19 cellular contexts compared by ENCODE assay signal in the genomic region with DNA sequence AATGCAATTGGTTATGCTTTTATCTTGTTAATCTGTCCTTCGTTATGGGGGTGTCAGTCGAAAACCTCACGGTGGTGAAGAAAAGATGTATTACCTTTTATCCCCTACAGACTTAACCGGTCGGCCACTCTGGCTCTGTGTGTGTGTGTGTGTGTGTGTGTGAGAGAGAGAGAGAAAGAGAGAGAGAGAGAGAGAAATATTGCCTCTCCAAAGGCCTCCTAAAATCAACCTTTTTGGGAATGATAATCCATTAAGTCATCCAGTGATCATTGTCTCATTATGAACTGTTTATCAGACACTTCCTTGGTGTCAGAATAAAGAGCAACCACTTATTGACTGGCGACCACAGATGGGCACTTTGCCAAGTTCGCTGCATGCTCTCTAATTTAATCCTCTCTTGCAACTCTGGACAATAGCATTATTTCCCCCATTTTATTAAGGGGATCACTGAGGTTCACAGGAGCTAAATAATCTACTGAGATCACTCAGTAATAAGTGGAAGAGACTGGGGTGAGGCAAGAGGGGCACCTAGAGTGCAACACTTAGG. TPM values are rescaled to one million over a fixed set of nuclear protein-coding genes. Genes with fewer than 3 reads are reported as not detected.
DNase-seq lines count a peak whose midpoint lies in the region; ATAC-seq, FAIRE-seq and TF ChIP-seq lines count a peak whose summit lies in the region.
"Had no signal": no experiment of that assay in that cellular context is flagged by ENCODE, and none has a peak within 500 bp of the region (broad histone marks: within the 10 kb centered on the region; RNA-seq: fewer than 3 reads in every experiment).

No MANE protein-coding gene starts in this region.

- H3K27ac Mint-ChIP-seq in activated naive CD8-positive, alpha-beta T cell treated with anti-CD3 and anti-CD28 coated beads, Interleukin-2, amount 50 U/mL, for 24 hours, result no peak overlapping the region
- no peak overlapping the region for H3K27ac Mint-ChIP-seq in Caco-2 (ENCODE audit: unreplicated experiment)
- H3K27ac Mint-ChIP-seq: stimulated activated effector memory CD8-positive, alpha-beta T cell treated with anti-CD3 and anti-CD28 coated beads, Interleukin-12 subunit alpha, Interleukin-12 subunit beta, amount 100 ng/mL, for 72 hours had no signal

- H3K27me3 ChIP-seq in K562 (ENCODE audit: control insufficient read depth in 2 of 2, insufficient read depth in 2 of 2, low read length in 2 of 2) (peaks cover 0 to 4% of the 10 kb centered on the region in 2 experiments; a peak in 3 of 5 replicates), Caco-2 (replicated peaks; ENCODE audit: control insufficient read depth, insufficient read depth, low read length) (no peaks in the 10 kb centered on the region)
- H3K27me3 ChIP-seq: thyroid gland had no signal

- POLR2A ChIA-PET in K562 (lab: Yijun Ruan, JAX), result no interaction called here
- POLR2A ChIA-PET in Caco-2 (lab: Charles Lee), result no interaction called here

- intact Hi-C loops in K562 (cut with micrococcal nuclease), result no loop called here
- intact Hi-C loops in Caco-2 (cut with micrococcal nuclease; ENCODE audit: unreplicated experiment), result no loop called here

- in situ Hi-C loops in K562 (cut with MboI), result no loop called here

- FAIRE-seq in K562 (lab: Jason Lieb, UNC), result no peak
- FAIRE-seq: D721Med had no signal

- no peak for TF ChIP-seq EP300 in K562 (IDR thresholded peaks at IDR 0.05; ENCODE audit: low read length)

- no TSS peak for BruUV-seq in K562 (replicated peaks; lab: Mats Ljungman, UMichigan)
- no TSS peak for BruUV-seq in Caco-2 (replicated peaks; lab: Mats Ljungman, UMichigan)

- H3K36me3 ChIP-seq in K562 (ENCODE audit: control insufficient read depth, insufficient read depth, low read length) (no peaks in the 10 kb centered on the region), Caco-2 (ENCODE audit: control insufficient read depth, insufficient read depth, low read length) (no peaks in the 10 kb centered on the region)
- H3K36me3 ChIP-seq: thyroid gland had no signal

- TF ChIP-seq CTCF in K562 (IDR thresholded peaks at IDR 0.05 in 2 of 3, conservative IDR thresholded peaks at IDR 0.05 in 1 of 3; ENCODE audit: insufficient read depth in 2 of 3, low read depth in 1 of 3, low read length in 3 of 3) (no peak), Caco-2 (IDR thresholded peaks at IDR 0.05; ENCODE audit: insufficient read depth in 1 of 2, low read depth in 1 of 2, low read length in 1 of 2, severe bottlenecking in 1 of 2, unreplicated experiment in 1 of 2) (no peak)

- no peak overlapping the region for H3K27ac ChIP-seq in K562 (ENCODE audit: extremely low read depth, low read depth, low read length)
- H3K27ac ChIP-seq: thyroid gland had no signal

- H2AFZ ChIP-seq in K562 (ENCODE audit: low read depth, low read length), result no peak overlapping the region; the same call in 1 of the 2 replicates

- DNase-seq in DMS153 treated with DMSO at 0.1 percent for 48 hours (lab: John Stamatoyannopoulos, UW; ENCODE audit: unreplicated experiment) (peak; percentile 59), NCI-H1417 treated with DMSO at 0.1 percent for 48 hours (lab: John Stamatoyannopoulos, UW) (peak; percentile 59), NCI-H69 (lab: John Stamatoyannopoulos, UW) (peak; percentile 90), K562 (ENCODE audit: extremely low read depth in 1 of 4, low spot score in 3 of 4) (peak in 1 of 4 experiments; percentile 23), occipital lobe (lab: John Stamatoyannopoulos, UW) (no peak), Caco-2 (no peak)
- no peak for DNase-seq in activated naive CD8-positive, alpha-beta T cell treated with anti-CD3 and anti-CD28 coated beads, Interleukin-2, amount 50 U/mL, for 24 hours
- DNase-seq: activated gamma-delta T cell treated with Interleukin-2 at 50 U/mL for 16 hours, aorta, H7, KBM-7, thyroid gland had no signal

- TF ChIP-seq POLR2A in K562 (conservative IDR thresholded peaks at IDR 0.05), result no peak

- CTCF ChIA-PET in K562 (lab: Yijun Ruan, JAX; ENCODE audit: low intra/inter-chr PET ratio) (no interaction called here), Caco-2 (lab: Charles Lee) (no interaction called here)

- H3K9me3 ChIP-seq in K562 (replicated peaks; ENCODE audit: control insufficient read depth, insufficient read depth, low read depth, low read length) (no peaks in the 10 kb centered on the region), Caco-2 (no peaks in the 10 kb centered on the region)
- H3K9me3 ChIP-seq: thyroid gland had no signal

- H3K4me3 ChIP-seq in K562 (no peak overlapping the region), Caco-2 (ENCODE audit: low read depth, low read length) (no peak overlapping the region)
- H3K4me3 ChIP-seq: thyroid gland had no signal

- no peaks in the 10 kb centered on the region for H3K79me2 ChIP-seq in K562 (ENCODE audit: control insufficient read depth, insufficient read depth, low read length)

- H3K36me3 Mint-ChIP-seq in activated naive CD8-positive, alpha-beta T cell treated with anti-CD3 and anti-CD28 coated beads, Interleukin-2, amount 50 U/mL, for 24 hours (ENCODE audit: low read depth), result no peaks in the 10 kb centered on the region
- H3K36me3 Mint-ChIP-seq in Caco-2 (ENCODE audit: insufficient read depth, unreplicated experiment), result peaks cover 6% of the 10 kb centered on the region
- H3K36me3 Mint-ChIP-seq: stimulated activated effector memory CD8-positive, alpha-beta T cell treated with anti-CD3 and anti-CD28 coated beads, Interleukin-12 subunit alpha, Interleukin-12 subunit beta, amount 100 ng/mL, for 72 hours had no signal

- H3K4me1 ChIP-seq in K562 (replicated peaks in 1 of 2; ENCODE audit: control insufficient read depth in 2 of 2, insufficient read depth in 2 of 2, low read length in 2 of 2), result peaks cover 0 to 4% of the 10 kb centered on the region in 2 experiments; a peak in 1 of 5 replicates
- H3K4me1 ChIP-seq in Caco-2, result peaks cover 7% of the 10 kb centered on the region; the same call in 1 of the 2 replicates
- H3K4me1 ChIP-seq: thyroid gland had no signal

- peaks cover 2% of the 10 kb centered on the region for H3K9me3 Mint-ChIP-seq in activated naive CD8-positive, alpha-beta T cell treated with anti-CD3 and anti-CD28 coated beads, Interleukin-2, amount 50 U/mL, for 24 hours
- H3K9me3 Mint-ChIP-seq in Caco-2 (ENCODE audit: unreplicated experiment), result no peaks in the 10 kb centered on the region
- H3K9me3 Mint-ChIP-seq: stimulated activated effector memory CD8-positive, alpha-beta T cell treated with anti-CD3 and anti-CD28 coated beads, Interleukin-12 subunit alpha, Interleukin-12 subunit beta, amount 100 ng/mL, for 72 hours had no signal

- H4K20me1 ChIP-seq in K562 (replicated peaks; ENCODE audit: control insufficient read depth, insufficient read depth, low read length), result no peaks in the 10 kb centered on the region

- H3K27me3 Mint-ChIP-seq in activated naive CD8-positive, alpha-beta T cell treated with anti-CD3 and anti-CD28 coated beads, Interleukin-2, amount 50 U/mL, for 24 hours, result peaks cover 13% of the 10 kb centered on the region
- no peaks in the 10 kb centered on the region for H3K27me3 Mint-ChIP-seq in Caco-2 (ENCODE audit: insufficient read depth, unreplicated experiment)

- H3K4me2 ChIP-seq in K562 (ENCODE audit: insufficient read depth, low read length), result no peak overlapping the region

- TF ChIP-seq RAD21 in K562 (CRISPR knock-in tag; conservative IDR thresholded peaks at IDR 0.05 in 1 of 2, IDR thresholded peaks at IDR 0.05 in 1 of 2), result no peak

- no peaks in the 10 kb centered on the region for H3K9me1 ChIP-seq in K562 (ENCODE audit: control insufficient read depth, insufficient read depth, low read length)

- ATAC-seq in K562 (no peak), GM21381 (IDR thresholded peaks at IDR 0.05; ENCODE audit: unreplicated experiment) (no peak)
- no peak for ATAC-seq in activated naive CD8-positive, alpha-beta T cell treated with anti-CD3 and anti-CD28 coated beads, Interleukin-2, amount 50 U/mL, for 24 hours
- ATAC-seq: activated CD4-positive, CD25-positive, alpha-beta regulatory T cell treated with anti-CD3 and anti-CD28 coated beads, Interleukin-2, amount 50 U/mL, for 24 hours; stimulated activated effector memory CD8-positive, alpha-beta T cell treated with anti-CD3 and anti-CD28 coated beads, Interleukin-12 subunit alpha, Interleukin-12 subunit beta, amount 100 ng/mL, for 72 hours had no signal

- H3K4me1 Mint-ChIP-seq in activated naive CD8-positive, alpha-beta T cell treated with anti-CD3 and anti-CD28 coated beads, Interleukin-2, amount 50 U/mL, for 24 hours, result peaks cover 6% of the 10 kb centered on the region
- H3K4me1 Mint-ChIP-seq in Caco-2 (ENCODE audit: low read depth, unreplicated experiment), result peaks cover 7% of the 10 kb centered on the region
- H3K4me1 Mint-ChIP-seq: stimulated activated effector memory CD8-positive, alpha-beta T cell treated with anti-CD3 and anti-CD28 coated beads, Interleukin-12 subunit alpha, Interleukin-12 subunit beta, amount 100 ng/mL, for 72 hours had no signal

- H3K9ac ChIP-seq in K562 (ENCODE audit: insufficient read depth in 1 of 2, low read depth in 2 of 2, low read length in 2 of 2), result no peak overlapping the region

- 4% methylated on average over 5 of the region's 7 CpGs for WGBS in K562 (ENCODE audit: insufficient coverage, low coverage, missing lambda C conversion rate)

- H3K4me3 Mint-ChIP-seq in activated naive CD8-positive, alpha-beta T cell treated with anti-CD3 and anti-CD28 coated beads, Interleukin-2, amount 50 U/mL, for 24 hours, result no peak overlapping the region
- H3K4me3 Mint-ChIP-seq in Caco-2 (ENCODE audit: unreplicated experiment), result no peak overlapping the region
- H3K4me3 Mint-ChIP-seq: stimulated activated effector memory CD8-positive, alpha-beta T cell treated with anti-CD3 and anti-CD28 coated beads, Interleukin-12 subunit alpha, Interleukin-12 subunit beta, amount 100 ng/mL, for 72 hours had no signal

TF ChIP-seq in K562, 482 proteins besides CTCF, POLR2A, EP300 and RAD21 (continues in another document):
- no peak for TF ChIP-seq TCFL5 (CRISPR knock-in tag; conservative IDR thresholded peaks at IDR 0.05)

RNA-seq across cellular contexts. Expression of a gene that starts 30.7 kb away (rescaled TPM):
- not detected in 2 replicates for total RNA-seq in K562 (2011; cell fraction: chromatin; rRNA removed; ENCODE audit: low replicate concordance)
- total RNA-seq in K562 (2011; cell fraction: nucleolus; rRNA removed), result not detected in 2 replicates
- total RNA-seq in K562 (2011; cell fraction: nucleoplasm; rRNA removed), result not detected in 2 replicates
- total RNA-seq in K562 (2014; rRNA removed) (not detected in 2 replicates), K562 (2014; rRNA removed; fragmentation: Illumina TruSeq; extraction: Trizol) (not detected in 2 replicates), K562 (2015; rRNA removed; fragmentation: Illumina TruSeq; extraction: Trizol) (not detected in 2 replicates), K562 (2021) (not detected in 2 replicates), occipital lobe (not detected), Caco-2 (2022) (1.4 and 2.3 TPM in 2 replicates)
- polyA plus RNA-seq in K562 (2011; rRNA removed) (not detected in 2 replicates), K562 (2014; fragmentation: Illumina TruSeq; extraction: Trizol) (not detected in 2 replicates), K562 (2014; fragmentation: Nextera tagmentation; extraction: Ambion mirVana) (not detected), K562 (2014; rRNA removed) (not detected in 2 replicates)
- not detected in 2 replicates for polyA plus RNA-seq in K562 (2011; cell fraction: cytosol; rRNA removed)
- not detected in 2 replicates for polyA plus RNA-seq in K562 (2011; cell fraction: nucleus; rRNA removed)
- polyA plus RNA-seq in K562 (2012), result 0.06 TPM in 1 of 2 replicates, not detected in the other
- polyA minus RNA-seq in K562 (2011; rRNA and poly(A)+ RNA removed), result not detected in 2 replicates
- not detected in 2 replicates for polyA minus RNA-seq in K562 (2011; cell fraction: cytosol; rRNA and poly(A)+ RNA removed)
- not detected in 2 replicates for polyA minus RNA-seq in K562 (2011; cell fraction: nucleus; rRNA and poly(A)+ RNA removed)
- total RNA-seq: aorta; mesenteric fat pad; T-helper 1 cell treated with Interleukin-12 subunit alpha and Interleukin-12 subunit beta and Interleukin-4 antibody, amounts not matched to agents 30 ng/mL and 1 ng/mL, for 36 hours; thyroid gland had no signal
- polyA plus RNA-seq: aorta, neural cell had no signal

Comparison
In these comparisons a context has a peak if more than half of its experiments do, and no peak if none do; other contexts are left out.
1. DNase-seq: peak in DMS153 treated with DMSO at 0.1 percent for 48 hours (single experiment), NCI-H1417 treated with DMSO at 0.1 percent for 48 hours (single experiment) and NCI-H69 (single experiment); none in occipital lobe (single experiment), activated naive CD8-positive, alpha-beta T cell treated with anti-CD3 and anti-CD28 coated beads, Interleukin-2, amount 50 U/mL, for 24 hours (single experiment) and Caco-2 (0 of 2).